In the genomic region with DNA sequence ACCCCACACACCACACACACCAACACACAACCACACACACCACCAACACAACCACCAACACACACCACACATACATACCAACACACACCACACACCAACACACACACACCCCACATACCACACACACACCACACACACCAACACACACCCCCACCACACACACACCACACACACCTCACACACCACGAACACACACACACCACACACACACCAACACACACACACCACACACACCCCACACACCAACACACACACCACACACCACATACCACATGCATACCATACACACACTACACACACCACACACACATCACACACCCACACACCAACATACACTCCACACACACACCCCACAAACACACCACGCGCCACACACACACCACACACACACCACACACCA, we compare ENCODE assay signal across 21 cellular contexts.
"Had no signal": no experiment of that assay in that cellular context is flagged by ENCODE, and none has a peak within 500 bp of the region (broad histone marks: within the 10 kb centered on the region; RNA-seq: fewer than 3 reads in every experiment).

No MANE protein-coding gene starts in this region.

- ATAC-seq: activated CD4-positive, CD25-positive, alpha-beta regulatory T cell treated with anti-CD3 and anti-CD28 coated beads, Interleukin-2, amount 50 U/mL, for 24 hours; activated CD8-positive, alpha-beta T cell treated with anti-CD3 and anti-CD28 coated beads for 36 hours; activated naive CD4-positive, alpha-beta T cell treated with anti-CD3 and anti-CD28 coated beads, Interleukin-2, amount 50 U/mL, for 72 hours; SK-N-SH treated with all-trans-retinoic acid at 6 μM for 48 hours had no signal

- H3K9ac ChIP-seq: KMS-11 had no signal

- H3K4me2 ChIP-seq: KMS-11 had no signal

- H3K27ac ChIP-seq: brain microvascular endothelial cell, KMS-11, SJSA1 had no signal

- H3K27me3 ChIP-seq: brain microvascular endothelial cell, MG63, SJSA1 had no signal

- H3K4me3 ChIP-seq: MG63, SJSA1 had no signal

- H3K9me3 ChIP-seq: MG63, SJSA1 had no signal

- DNase-seq: activated CD4-positive, alpha-beta T cell treated with anti-CD3 and anti-CD28 coated beads for 4 hours; activated CD8-positive, alpha-beta memory T cell treated with anti-CD3 and anti-CD28 coated beads, Interleukin-2, amount 50 U/mL, for 4 hours; activated CD8-positive, alpha-beta T cell treated with anti-CD3 and anti-CD28 coated beads for 36 hours; brain microvascular endothelial cell; MG63; NCI-H1105; NCI-H1436; NCI-H1694 treated with DMSO at 0.1 percent for 48 hours; NCI-H2029 treated with DMSO at 0.1 percent for 48 hours; NCI-H345; NCI-H510A; NCI-H526 treated with DMSO at 0.1 percent for 48 hours; NCI-H82; SHP77; SW 1271 had no signal

- H3K4me1 ChIP-seq: SJSA1 had no signal

- H3K36me3 ChIP-seq: brain microvascular endothelial cell, MG63, SJSA1 had no signal

- FAIRE-seq: RCC 7860 had no signal
